Comparison of ENCODE assay signal across 20 cellular contexts in the genomic region with DNA sequence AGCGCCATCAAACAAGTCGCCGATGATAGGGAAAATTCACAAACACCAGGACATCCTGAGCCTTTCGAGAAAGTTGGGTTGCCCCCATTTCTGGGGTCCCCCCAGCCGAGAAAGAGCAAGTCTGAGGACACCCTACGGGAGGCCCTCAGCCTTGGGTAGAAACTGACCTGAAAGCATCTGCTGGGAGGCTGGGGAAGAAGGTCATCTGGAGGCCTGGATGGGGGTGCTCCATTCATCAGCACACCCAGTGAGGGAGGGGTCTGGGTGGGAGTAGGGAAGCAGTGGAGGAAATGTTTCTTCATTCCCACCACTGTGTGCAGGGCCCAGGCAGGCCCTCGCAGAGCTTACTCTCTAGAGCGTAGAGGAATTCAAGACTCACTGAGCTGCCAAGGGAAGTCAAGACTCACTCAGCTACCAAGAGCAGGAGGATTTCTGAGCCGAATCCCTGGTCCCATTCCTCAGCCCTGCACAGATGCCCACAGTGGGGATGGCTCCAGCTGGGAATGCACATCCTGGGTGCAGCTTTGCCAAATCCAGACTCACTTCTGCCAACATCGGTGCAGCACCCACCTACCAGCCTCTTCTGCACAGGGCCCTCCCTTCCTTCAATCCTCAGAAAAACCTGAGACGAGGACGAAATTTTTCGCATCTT. TPM values are rescaled to one million over a fixed set of nuclear protein-coding genes. Genes with fewer than 3 reads are reported as not detected.
"Had no signal": no experiment of that assay in that cellular context is flagged by ENCODE, and none has a peak within 500 bp of the region (broad histone marks: within the 10 kb centered on the region; RNA-seq: fewer than 3 reads in every experiment).

No MANE protein-coding gene starts in this region.

- H3K9me3 ChIP-seq: thyroid gland had no signal

- ATAC-seq: activated naive CD4-positive, alpha-beta T cell treated with anti-CD3 and anti-CD28 coated beads, Interleukin-2, amount 50 U/mL, for 72 hours; activated T-cell treated with anti-CD3 and anti-CD28 coated beads, Interleukin-2, amount 50 U/mL, for 4 hours; gastroesophageal sphincter; left cardiac atrium; natural killer cell; SK-N-SH treated with all-trans-retinoic acid at 6 μM for 48 hours; T-cell had no signal

- DNase-seq: activated CD4-positive, alpha-beta T cell treated with anti-CD3 and anti-CD28 coated beads, Interleukin-2, amount 10 ng/mL, durations not matched to agents 24 days and 14 days; activated CD4-positive, CD25-positive, alpha-beta regulatory T cell; activated gamma-delta T cell; activated T-cell treated with anti-CD3 and anti-CD28 coated beads, Interleukin-2, amount 50 U/mL, for 4 hours; amniotic stem cell; left cardiac atrium; natural killer cell; SIG-M5; spleen; stimulated activated naive CD4-positive, alpha-beta T cell treated with Interleukin-2 at 50 U/mL for 16 hours; T-helper 9 cell; thyroid gland had no signal

- H3K9me3 Mint-ChIP-seq: activated T-cell treated with anti-CD3 and anti-CD28 coated beads, Interleukin-2, amount 50 U/mL, for 4 hours; natural killer cell had no signal

- H3K4me3 Mint-ChIP-seq: activated CD4-positive, alpha-beta T cell treated with anti-CD3 and anti-CD28 coated beads, Interleukin-2, amount 10 ng/mL, durations not matched to agents 24 days and 14 days; activated T-cell treated with anti-CD3 and anti-CD28 coated beads, Interleukin-2, amount 50 U/mL, for 4 hours; natural killer cell had no signal

- H3K36me3 Mint-ChIP-seq: natural killer cell, T-cell had no signal

- H3K4me1 ChIP-seq: gastroesophageal sphincter, parathyroid adenoma, thyroid gland had no signal

- H3K27me3 ChIP-seq: cardiac muscle cell, thyroid gland had no signal

- H3K27me3 Mint-ChIP-seq: activated CD4-positive, alpha-beta T cell treated with anti-CD3 and anti-CD28 coated beads, Interleukin-2, amount 10 ng/mL, durations not matched to agents 24 days and 14 days had no signal

- H3K27ac ChIP-seq: cardiac muscle cell, gastroesophageal sphincter, parathyroid adenoma, spleen, thyroid gland had no signal

- H3K9ac ChIP-seq: parathyroid adenoma had no signal

- H3K27ac Mint-ChIP-seq: activated CD4-positive, alpha-beta T cell treated with anti-CD3 and anti-CD28 coated beads, Interleukin-2, amount 10 ng/mL, durations not matched to agents 24 days and 14 days; activated naive CD4-positive, alpha-beta T cell treated with anti-CD3 and anti-CD28 coated beads, Interleukin-2, amount 50 U/mL, for 72 hours; natural killer cell; T-cell had no signal

- H3K79me2 ChIP-seq: parathyroid adenoma had no signal

- H3K4me3 ChIP-seq: cardiac muscle cell, gastroesophageal sphincter, lung, spleen, thyroid gland had no signal

- H2AFZ ChIP-seq: parathyroid adenoma had no signal

- H3K36me3 ChIP-seq: cardiac muscle cell, gastroesophageal sphincter, spleen, thyroid gland had no signal

RNA-seq across cellular contexts. Expression of a gene that starts 38.1 kb away (rescaled TPM):
- total RNA-seq: activated CD4-positive, alpha-beta T cell treated with anti-CD3 and anti-CD28 coated beads, Interleukin-2, amount 10 ng/mL, durations not matched to agents 24 days and 14 days; activated CD8-positive, alpha-beta memory T cell treated with anti-CD3 and anti-CD28 coated beads for 36 hours; activated naive CD4-positive, alpha-beta T cell treated with anti-CD3 and anti-CD28 coated beads, Interleukin-2, amount 50 U/mL, for 72 hours; activated T-cell treated with anti-CD3 and anti-CD28 coated beads, Interleukin-2, amount 50 U/mL, for 4 hours; natural killer cell; T-cell had no signal
- polyA plus RNA-seq: cardiac muscle cell had no signal
